ENCODE assay signal across 8 cellular contexts in the genomic region with DNA sequence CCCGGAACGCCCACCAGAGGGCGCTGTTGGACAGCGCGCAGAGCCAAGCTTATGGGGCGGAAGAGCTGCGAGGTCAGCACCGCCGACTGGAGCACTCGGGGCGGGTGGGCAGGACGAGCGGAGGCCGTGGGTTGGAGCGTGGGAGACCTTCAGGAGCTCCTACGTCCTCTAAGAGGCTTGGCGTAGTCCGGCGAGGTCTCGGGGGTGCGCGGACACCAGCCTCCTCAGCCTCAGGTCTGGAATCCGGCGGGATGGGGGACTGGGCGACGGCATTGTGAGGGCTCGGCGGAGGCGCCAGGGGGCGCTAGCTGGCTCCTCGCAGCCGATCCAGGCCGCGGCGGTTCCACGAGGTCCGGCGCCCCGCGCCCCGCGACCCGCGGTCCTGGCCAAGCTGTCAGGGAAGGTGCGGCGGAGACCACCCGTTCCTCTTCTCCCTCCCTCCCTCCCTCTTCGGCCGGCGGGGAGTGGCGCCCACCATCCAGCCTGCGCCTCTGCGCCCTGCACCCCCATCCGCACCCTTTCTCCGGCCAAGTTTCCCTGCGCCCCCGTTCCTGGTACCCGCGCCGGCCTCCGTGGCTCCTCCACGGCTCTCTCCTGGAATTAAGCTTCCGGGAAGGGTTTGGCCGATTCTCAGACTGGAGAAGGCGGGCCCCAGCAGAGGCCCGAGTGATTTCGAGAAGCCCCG. TPM values are rescaled to one million over a fixed set of nuclear protein-coding genes. Genes with fewer than 3 reads are reported as not detected.
DNase-seq lines count a peak whose midpoint lies in the region; ATAC-seq and TF ChIP-seq lines count a peak whose summit lies in the region.

No MANE protein-coding gene starts in this region.

- CTCF ChIA-PET in activated CD8-positive, alpha-beta T cell treated with anti-CD3 and anti-CD28 coated beads for 36 hours (lab: Charles Lee) = interaction anchor here (0.6 to 9.5 kb wide), 50 partner anchors 9 to 302 kb away, joined by 3 to 185 read pairs (median 6); a partner anchor contains a TSS

- H3K9me3 ChIP-seq in CD4-positive, CD25-positive, alpha-beta regulatory T cell (ENCODE audit: control insufficient read depth in 2 of 2, low read length in 2 of 2) = no peaks in the 10 kb centered on the region
- no peaks in the 10 kb centered on the region for H3K9me3 ChIP-seq in ectodermal cell (ENCODE audit: control insufficient read depth, low read length)

- POLR2A ChIA-PET in activated CD8-positive, alpha-beta T cell treated with anti-CD3 and anti-CD28 coated beads for 36 hours (lab: Charles Lee) = interaction anchor here (0.6 to 2.3 kb wide), 6 partner anchors 19 to 117 kb away, joined by 3 to 8 read pairs (median 3); no protein-coding TSS in a partner anchor

- 5 to 6% methylated on average over 68 of the region's 68 CpGs for WGBS in ectodermal cell, 2 experiments

- H3K27ac Mint-ChIP-seq in CD4-positive, CD25-positive, alpha-beta regulatory T cell = no peak overlapping the region
- no peak overlapping the region for H3K27ac Mint-ChIP-seq in activated CD8-positive, alpha-beta T cell treated with anti-CD3 and anti-CD28 coated beads for 36 hours

- H3K27ac ChIP-seq in CD4-positive, CD25-positive, alpha-beta regulatory T cell (ENCODE audit: insufficient read depth, low read length, poor library complexity, severe bottlenecking) = no peak overlapping the region
- H3K27ac ChIP-seq in ectodermal cell (ENCODE audit: insufficient read depth, low read depth, low read length, poor library complexity, severe bottlenecking) = no peak overlapping the region

- peak; percentile 70 to 86 (median 81) for DNase-seq in CD4-positive, CD25-positive, alpha-beta regulatory T cell
- DNase-seq in NCI-H748 treated with DMSO at 0.1 percent for 48 hours (lab: John Stamatoyannopoulos, UW) (peak; percentile 53), medulla oblongata (ENCODE audit: extremely low spot score) (peak; percentile 82)
- peak; percentile 85 for DNase-seq in activated CD8-positive, alpha-beta T cell treated with anti-CD3 and anti-CD28 coated beads for 36 hours
- DNase-seq in stimulated activated CD8-positive, alpha-beta memory T cell treated with anti-CD3 and anti-CD28 coated beads, Interleukin-12 subunit alpha, Interleukin-12 subunit beta, amount 100 ng/mL, for 4 hours (ENCODE audit: low read depth) = peak; percentile 66

- peak; percentile 86 to 90 for ATAC-seq in CD4-positive, CD25-positive, alpha-beta regulatory T cell (ENCODE audit: low read depth in 2 of 2)
- ATAC-seq in GM19372 (IDR thresholded peaks at IDR 0.05; ENCODE audit: low read depth, unreplicated experiment) = peak; percentile 83
- ATAC-seq in HG03460 (IDR thresholded peaks at IDR 0.05; ENCODE audit: unreplicated experiment) = peak; percentile 87
- ATAC-seq in activated CD8-positive, alpha-beta T cell treated with anti-CD3 and anti-CD28 coated beads for 36 hours = peak; percentile 93

- H3K27me3 ChIP-seq in CD4-positive, CD25-positive, alpha-beta regulatory T cell (ENCODE audit: control insufficient read depth, insufficient read depth, low read length) = peaks cover 37% of the 10 kb centered on the region
- peaks cover 99% of the 10 kb centered on the region for H3K27me3 ChIP-seq in ectodermal cell (ENCODE audit: control insufficient read depth, insufficient read depth, low read length, poor library complexity, severe bottlenecking)

- peaks cover 0 to 3% (median 0%) of the 10 kb centered on the region in 7 donors for H3K9me3 Mint-ChIP-seq in CD4-positive, CD25-positive, alpha-beta regulatory T cell
- H3K9me3 Mint-ChIP-seq in activated CD8-positive, alpha-beta T cell treated with anti-CD3 and anti-CD28 coated beads for 36 hours = no peaks in the 10 kb centered on the region

- peak; percentile 97 for TF ChIP-seq CTCF in activated CD8-positive, alpha-beta T cell treated with anti-CD3 and anti-CD28 coated beads for 36 hours (IDR thresholded peaks at IDR 0.05)

- peaks cover 30% of the 10 kb centered on the region for H3K4me1 ChIP-seq in CD4-positive, CD25-positive, alpha-beta regulatory T cell (ENCODE audit: control insufficient read depth, insufficient read depth, low read length, poor library complexity, severe bottlenecking)
- no peaks in the 10 kb centered on the region for H3K4me1 ChIP-seq in ectodermal cell (ENCODE audit: control insufficient read depth, insufficient read depth, low read length)

- H3K4me1 Mint-ChIP-seq in CD4-positive, CD25-positive, alpha-beta regulatory T cell = peaks cover 0 to 27% (median 16%) of the 10 kb centered on the region in 4 donors
- peaks cover 3% of the 10 kb centered on the region for H3K4me1 Mint-ChIP-seq in activated CD8-positive, alpha-beta T cell treated with anti-CD3 and anti-CD28 coated beads for 36 hours (ENCODE audit: low read depth)

- H3K4me3 Mint-ChIP-seq in CD4-positive, CD25-positive, alpha-beta regulatory T cell = peak overlapping the region; percentile 48 to 86 (median 84)
- H3K4me3 Mint-ChIP-seq in activated CD8-positive, alpha-beta T cell treated with anti-CD3 and anti-CD28 coated beads for 36 hours = peak overlapping the region; percentile 75

- H3K36me3 ChIP-seq in CD4-positive, CD25-positive, alpha-beta regulatory T cell (ENCODE audit: control insufficient read depth, insufficient read depth, low read length) = no peaks in the 10 kb centered on the region
- no peaks in the 10 kb centered on the region for H3K36me3 ChIP-seq in ectodermal cell (ENCODE audit: control insufficient read depth, insufficient read depth, low read length)

- no peak overlapping the region for H3K4me3 ChIP-seq in CD4-positive, CD25-positive, alpha-beta regulatory T cell (ENCODE audit: low read depth, low read length)
- H3K4me3 ChIP-seq in ectodermal cell (ENCODE audit: insufficient read depth, low read depth, low read length) = peak overlapping the region; percentile 36

- no peaks in the 10 kb centered on the region for H3K36me3 Mint-ChIP-seq in CD4-positive, CD25-positive, alpha-beta regulatory T cell
- no peaks in the 10 kb centered on the region for H3K36me3 Mint-ChIP-seq in activated CD8-positive, alpha-beta T cell treated with anti-CD3 and anti-CD28 coated beads for 36 hours (ENCODE audit: low read depth)

- peaks cover 87% of the 10 kb centered on the region for H3K27me3 Mint-ChIP-seq in CD4-positive, CD25-positive, alpha-beta regulatory T cell
- peaks cover 75% of the 10 kb centered on the region for H3K27me3 Mint-ChIP-seq in activated CD8-positive, alpha-beta T cell treated with anti-CD3 and anti-CD28 coated beads for 36 hours

- intact Hi-C loops in activated CD8-positive, alpha-beta T cell treated with anti-CD3 and anti-CD28 coated beads for 36 hours (cut with micrococcal nuclease) = loop anchor here (2.0 to 5.0 kb wide), 2 partner anchors 72 to 113 kb away; no protein-coding TSS in a partner anchor

RNA-seq across cellular contexts. Expression of a gene that starts 24.3 kb away (rescaled TPM):
- total RNA-seq in CD4-positive, CD25-positive, alpha-beta regulatory T cell = 157 TPM
- polyA plus RNA-seq in CD4-positive, CD25-positive, alpha-beta regulatory T cell = 10 to 100 TPM; 31.2 to 38.3 (median 33.7) TPM
- 100 to 1,000 TPM; 101 to 106 TPM for total RNA-seq in activated CD8-positive, alpha-beta T cell treated with anti-CD3 and anti-CD28 coated beads for 36 hours
- polyA plus RNA-seq in ectodermal cell (2013, experiment 1 of 4) = 47.3 TPM
- polyA plus RNA-seq in ectodermal cell (2013, experiment 2 of 4) = 41.0 TPM
- polyA plus RNA-seq in ectodermal cell (2013, experiment 3 of 4) = 33.2 TPM
- 33.6 TPM for polyA plus RNA-seq in ectodermal cell (2013, experiment 4 of 4)
